In the genomic region with DNA sequence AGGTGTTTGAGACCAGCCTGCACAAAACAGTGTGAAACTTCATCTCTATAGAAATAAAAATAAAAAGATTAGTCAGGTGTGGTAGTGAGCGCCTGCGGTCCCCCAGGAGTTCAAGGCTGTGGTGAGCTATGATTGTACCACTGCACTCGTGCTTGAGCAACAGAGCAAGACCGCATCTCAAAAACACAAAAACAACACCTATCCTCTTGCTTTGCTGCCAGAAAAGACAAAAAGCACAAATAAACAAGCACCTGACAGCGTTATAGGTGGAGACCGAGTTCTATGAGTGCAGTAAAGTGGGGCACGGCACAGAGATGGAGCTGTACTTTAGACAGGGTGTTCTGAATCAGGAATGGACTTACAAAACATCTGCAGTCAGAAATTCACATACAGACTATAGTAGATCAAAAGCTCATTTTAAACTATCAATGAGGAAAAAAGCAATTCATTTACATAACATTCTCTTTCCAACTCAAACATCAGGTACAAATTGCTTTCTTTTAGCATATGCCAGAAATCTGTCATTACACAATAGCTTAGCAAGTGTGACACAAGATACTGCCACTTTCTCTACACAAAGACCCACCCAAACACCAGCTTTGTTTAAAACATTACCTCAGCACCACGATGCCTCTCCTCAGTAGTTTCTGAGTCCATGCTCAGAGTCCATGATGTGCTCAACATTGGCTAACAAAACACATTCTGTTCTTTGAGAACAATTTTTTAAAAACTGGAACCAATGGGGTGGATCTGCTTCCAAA, we compare ENCODE assay signal across 1 cellular context.
TF ChIP-seq lines count a peak whose summit lies in the region.

No MANE protein-coding gene starts in this region.

TF ChIP-seq in K562, 482 proteins besides CTCF, POLR2A, EP300 and RAD21 (continued from another document):
- TF ChIP-seq, protein P1, sequence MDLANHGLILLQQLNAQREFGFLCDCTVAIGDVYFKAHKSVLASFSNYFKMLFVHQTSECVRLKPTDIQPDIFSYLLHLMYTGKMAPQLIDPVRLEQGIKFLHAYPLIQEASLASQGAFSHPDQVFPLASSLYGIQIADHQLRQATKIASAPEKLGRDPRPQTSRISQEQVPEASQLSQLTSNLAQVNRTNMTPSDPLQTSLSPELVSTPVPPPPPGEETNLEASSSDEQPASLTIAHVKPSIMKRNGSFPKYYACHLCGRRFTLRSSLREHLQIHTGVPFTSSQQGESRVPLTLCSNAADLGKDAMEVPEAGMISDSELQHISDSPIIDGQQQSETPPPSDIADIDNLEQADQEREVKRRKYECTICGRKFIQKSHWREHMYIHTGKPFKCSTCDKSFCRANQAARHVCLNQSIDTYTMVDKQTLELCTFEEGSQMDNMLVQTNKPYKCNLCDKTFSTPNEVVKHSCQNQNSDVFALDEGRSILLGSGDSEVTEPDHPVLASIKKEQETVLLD (IDR thresholded peaks at IDR 0.05): no peak
- TF ChIP-seq CEBPB (tag; IDR thresholded peaks at IDR 0.05) (peak; percentile 66), CEBPG (CRISPR knock-in tag; IDR thresholded peaks at IDR 0.05) (no peak), CEBPG (tag; conservative IDR thresholded peaks at IDR 0.05 in 1 of 2, IDR thresholded peaks at IDR 0.05 in 1 of 2) (peak in 1 of 2 experiments; percentile 21; a peak in 1 of 4 replicates), SMARCA4 (IDR thresholded peaks at IDR 0.05) (no peak)
